In the genomic region with DNA sequence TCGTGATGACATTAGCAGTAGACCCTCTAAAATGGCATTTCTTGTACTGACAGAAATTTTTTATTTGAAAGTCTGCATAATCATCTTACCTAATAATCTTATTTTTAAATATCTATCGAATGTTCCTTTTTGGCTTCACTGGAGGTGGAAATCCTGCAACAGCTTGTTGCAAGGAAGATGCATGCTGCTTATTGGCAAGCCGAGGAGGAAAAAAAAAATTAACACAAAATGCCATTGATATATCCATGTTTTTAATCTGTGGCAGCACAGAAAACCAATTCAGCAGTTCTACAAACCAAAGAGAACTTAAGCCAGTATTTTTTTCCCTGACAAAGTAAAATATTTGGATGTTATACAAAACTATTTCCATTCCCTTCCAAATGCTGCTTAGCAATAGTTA, we compare ENCODE assay signal across 29 cellular contexts.
"Had no signal": no experiment of that assay in that cellular context is flagged by ENCODE, and none has a peak within 500 bp of the region (broad histone marks: within the 10 kb centered on the region; RNA-seq: fewer than 3 reads in every experiment).

No MANE protein-coding gene starts in this region.

- H3K27me3 ChIP-seq: body of pancreas, breast epithelium, cardiac muscle cell, dorsolateral prefrontal cortex, esophagus squamous epithelium had no signal

- H3K4me3 ChIP-seq: body of pancreas, breast epithelium, cardiac muscle cell, esophagus squamous epithelium had no signal

- H3K4me1 ChIP-seq: breast epithelium had no signal

- H3K9me3 ChIP-seq: body of pancreas, breast epithelium, esophagus squamous epithelium had no signal

- H3K27ac ChIP-seq: body of pancreas, breast epithelium, cardiac muscle cell, epithelial cell of prostate, VCaP had no signal

- H3K27me3 Mint-ChIP-seq: activated B cell treated with CpG ODN at 0.5 μM for 24 hours; activated CD8-positive, alpha-beta T cell treated with anti-CD3 and anti-CD28 coated beads for 36 hours; activated naive CD8-positive, alpha-beta T cell; activated T-helper 17 cell treated with anti-CD3 and anti-CD28 coated beads, Interleukin-2, amount 50 U/mL, for 72 hours; effector memory CD8-positive, alpha-beta T cell had no signal

- H3K36me3 ChIP-seq: breast epithelium, cardiac muscle cell had no signal

- H3K4me3 Mint-ChIP-seq: activated B cell treated with CpG ODN at 0.5 μM for 24 hours; activated CD8-positive, alpha-beta T cell treated with anti-CD3 and anti-CD28 coated beads for 36 hours; activated naive CD8-positive, alpha-beta T cell; activated T-cell treated with anti-CD3 and anti-CD28 coated beads, Interleukin-2, amount 50 U/mL, for 4 hours; activated T-helper 17 cell treated with anti-CD3 and anti-CD28 coated beads, Interleukin-2, amount 50 U/mL, for 72 hours; effector memory CD8-positive, alpha-beta T cell had no signal

- H3K9me3 Mint-ChIP-seq: activated B cell treated with CpG ODN at 0.5 μM for 24 hours; activated CD8-positive, alpha-beta T cell treated with anti-CD3 and anti-CD28 coated beads for 36 hours; activated T-cell treated with anti-CD3 and anti-CD28 coated beads, Interleukin-2, amount 50 U/mL, for 4 hours; activated T-helper 17 cell treated with anti-CD3 and anti-CD28 coated beads, Interleukin-2, amount 50 U/mL, for 72 hours; effector memory CD8-positive, alpha-beta T cell had no signal

- DNase-seq: activated B cell treated with CpG ODN at 0.5 μM for 24 hours; activated CD4-positive, alpha-beta T cell treated with anti-CD3 and anti-CD28 coated beads for 48 hours; activated CD4-positive, alpha-beta T cell treated with anti-CD3 and anti-CD28 coated beads, Interleukin-2, amount 50 U/mL, for 1 hour; activated CD4-positive, alpha-beta T cell treated with anti-CD3 and anti-CD28 coated beads, Interleukin-2, amount 50 U/mL, for 48 hours; activated CD8-positive, alpha-beta memory T cell treated with anti-CD3 and anti-CD28 coated beads for 24 hours; activated CD8-positive, alpha-beta T cell treated with anti-CD3 and anti-CD28 coated beads for 36 hours; activated effector memory CD4-positive, alpha-beta T cell treated with Interleukin-2 at 50 U/mL for 16 hours; activated gamma-delta T cell treated with Interleukin-2 at 50 U/mL for 16 hours; activated naive CD4-positive, alpha-beta T cell treated with anti-CD3 and anti-CD28 coated beads, Interleukin-2, amount 50 U/mL, for 16 hours; activated naive CD4-positive, alpha-beta T cell treated with Interleukin-2 at 50 U/mL for 16 hours; activated T-cell treated with anti-CD3 and anti-CD28 coated beads, Interleukin-2, amount 50 U/mL, for 4 hours; amniotic stem cell; anterior cingulate cortex; body of pancreas; central memory CD4-positive, alpha-beta T cell; dorsolateral prefrontal cortex; effector memory CD8-positive, alpha-beta T cell; esophagus squamous epithelium; head of caudate nucleus; T-helper 2 cell had no signal

- ATAC-seq: activated CD4-positive, CD25-positive, alpha-beta regulatory T cell treated with anti-CD3 and anti-CD28 coated beads, Interleukin-2, amount 50 U/mL, for 24 hours; activated CD8-positive, alpha-beta T cell treated with anti-CD3 and anti-CD28 coated beads for 36 hours; activated T-cell treated with anti-CD3 and anti-CD28 coated beads, Interleukin-2, amount 50 U/mL, for 4 hours; activated T-helper 17 cell treated with anti-CD3 and anti-CD28 coated beads, Interleukin-2, amount 50 U/mL, for 72 hours; body of pancreas; effector memory CD8-positive, alpha-beta T cell had no signal

- H3K27ac Mint-ChIP-seq: activated B cell treated with CpG ODN at 0.5 μM for 24 hours; activated CD8-positive, alpha-beta T cell treated with anti-CD3 and anti-CD28 coated beads for 36 hours; activated T-helper 17 cell treated with anti-CD3 and anti-CD28 coated beads, Interleukin-2, amount 50 U/mL, for 72 hours; effector memory CD8-positive, alpha-beta T cell had no signal

- FAIRE-seq: colon, frontal cortex had no signal
